1 cellular context compared by ENCODE assay signal in genomic region chr1:166838766-166839599, GRCh38.
TF ChIP-seq lines count a peak whose summit lies in the region.

Gene POGK, plus strand, starts transcription at chr1:166839475. Its CDS starts 1,482 bp downstream, at chr1:166840957.

TF ChIP-seq in HepG2, 621 proteins besides CTCF, POLR2A, EP300 and RAD21 (continued from another document and continues in another):
- TF ChIP-seq CEBPG (CRISPR knock-in tag; IDR thresholded peaks at IDR 0.05) (0 out of 2 replicates have a peak, but pooled peaks have one; percentile 12), NFE2L1 (CRISPR knock-in tag; IDR thresholded peaks at IDR 0.05; ENCODE audit: borderline replicate concordance) (no peak), THAP9 (CRISPR knock-in tag; IDR thresholded peaks at IDR 0.05; ENCODE audit: borderline replicate concordance) (peak; percentile 42; the same call in 1 of the 2 replicates), THAP11 (CRISPR knock-in tag; IDR thresholded peaks at IDR 0.05) (peak; percentile 64; the same call in 1 of the 2 replicates), ZNF749 (CRISPR knock-in tag; IDR thresholded peaks at IDR 0.05; ENCODE audit: borderline replicate concordance) (0 out of 2 replicates have a peak, but pooled peaks have one; percentile 47), RFX3 (CRISPR knock-in tag; IDR thresholded peaks at IDR 0.05) (no peak), ZFP36 (IDR thresholded peaks at IDR 0.05; ENCODE audit: borderline replicate concordance, low read depth, low read length, partially characterized antibody) (no peak), ZNF644 (CRISPR knock-in tag; IDR thresholded peaks at IDR 0.05; ENCODE audit: low read depth) (no peak), NFAT5 (CRISPR knock-in tag; IDR thresholded peaks at IDR 0.05) (peak; percentile 96), POLR2G (IDR thresholded peaks at IDR 0.05; ENCODE audit: low read depth, low read length) (peak; percentile 87), ZBTB7A (CRISPR knock-in tag; IDR thresholded peaks at IDR 0.05) (peak; percentile 55; the same call in 1 of the 2 replicates), CHD2 (IDR thresholded peaks at IDR 0.05; ENCODE audit: low read depth, low read length) (no peak), PHF20 (CRISPR knock-in tag; IDR thresholded peaks at IDR 0.05) (peak; percentile 72), ZSCAN22 (CRISPR knock-in tag; IDR thresholded peaks at IDR 0.05) (no peak), MAX (IDR thresholded peaks at IDR 0.05) (peak; percentile 98), IRF9 (CRISPR knock-in tag; IDR thresholded peaks at IDR 0.05; ENCODE audit: borderline replicate concordance) (peak; percentile 43; the same call in 1 of the 2 replicates), ZNF496 (CRISPR knock-in tag; IDR thresholded peaks at IDR 0.05; ENCODE audit: insufficient replicate concordance) (no peak), ZNF276 (CRISPR knock-in tag; IDR thresholded peaks at IDR 0.05; ENCODE audit: low read depth) (peak; percentile 83; the same call in 1 of the 2 replicates), ARNT2 (CRISPR knock-in tag; IDR thresholded peaks at IDR 0.05; ENCODE audit: low read depth) (peak; percentile 97; the same call in 1 of the 2 replicates), KAT2B (IDR thresholded peaks at IDR 0.05; ENCODE audit: borderline replicate concordance, low read depth, low read length) (no peak), ZNF576 (CRISPR knock-in tag; IDR thresholded peaks at IDR 0.05) (no peak), STAT5B (CRISPR knock-in tag; IDR thresholded peaks at IDR 0.05) (0 out of 2 replicates have a peak, but pooled peaks have one; percentile 24), ZNF142 (CRISPR knock-in tag; IDR thresholded peaks at IDR 0.05) (peak; percentile 98), ZNF567 (CRISPR knock-in tag; IDR thresholded peaks at IDR 0.05; ENCODE audit: borderline replicate concordance) (0 out of 2 replicates have a peak, but pooled peaks have one; percentile 58), PTBP1 (IDR thresholded peaks at IDR 0.05; ENCODE audit: low read depth, low read length, poor library complexity, severe bottlenecking) (no peak), ZNF616 (CRISPR knock-in tag; IDR thresholded peaks at IDR 0.05; ENCODE audit: low read depth) (peak; percentile 95), MED8 (CRISPR knock-in tag; IDR thresholded peaks at IDR 0.05; ENCODE audit: insufficient replicate concordance) (peak; percentile 35), ZNF292 (CRISPR knock-in tag; IDR thresholded peaks at IDR 0.05; ENCODE audit: borderline replicate concordance, low read depth) (no peak), CHD4 (IDR thresholded peaks at IDR 0.05; ENCODE audit: borderline replicate concordance, low read length) (no peak), ZNF724P (CRISPR knock-in tag; IDR thresholded peaks at IDR 0.05; ENCODE audit: borderline replicate concordance) (no peak; the same call in 1 of the 2 replicates), ZNF772 (CRISPR knock-in tag; IDR thresholded peaks at IDR 0.05) (peak; percentile 87; the same call in 1 of the 2 replicates), ZNF331 (CRISPR knock-in tag; IDR thresholded peaks at IDR 0.05) (peak; percentile 15; the same call in 1 of the 2 replicates), ZNF761 (CRISPR knock-in tag; conservative IDR thresholded peaks at IDR 0.05) (no peak), GLMP (CRISPR knock-in tag; IDR thresholded peaks at IDR 0.05; ENCODE audit: borderline replicate concordance) (peak; percentile 66; the same call in 1 of the 2 replicates)
